8 cellular contexts compared by ENCODE assay signal in the genomic region with DNA sequence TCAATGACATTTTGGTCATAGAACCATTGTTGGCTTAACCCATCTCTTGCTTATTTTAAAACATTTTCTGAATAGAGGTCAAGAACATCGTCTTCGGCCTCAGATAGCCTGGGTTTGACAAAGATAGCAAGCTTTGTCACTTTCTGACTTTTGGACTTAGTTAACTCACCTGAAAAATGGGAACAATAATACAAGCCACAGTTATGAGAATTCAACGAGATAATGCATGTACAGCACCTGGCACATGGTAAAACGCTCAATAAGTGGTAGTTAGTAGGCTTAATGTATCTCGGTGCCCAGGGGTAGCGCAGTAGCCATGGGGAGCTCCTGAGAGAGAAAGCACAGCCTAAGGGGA. TPM values are rescaled to one million over a fixed set of nuclear protein-coding genes. Genes with fewer than 3 reads are reported as not detected.
DNase-seq lines count a peak whose midpoint lies in the region; ATAC-seq and TF ChIP-seq lines count a peak whose summit lies in the region.

No MANE protein-coding gene starts in this region.

- H3K9me3 Mint-ChIP-seq in stimulated activated naive CD8-positive, alpha-beta T cell treated with anti-CD3 and anti-CD28 coated beads, Interleukin-15, Interleukin-2, amounts not matched to agents 100 ng/mL and 50 ng/mL, for 24 hours = no peaks in the 10 kb centered on the region

- peak overlapping the region; percentile 86 for H3K27ac Mint-ChIP-seq in stimulated activated naive CD8-positive, alpha-beta T cell treated with anti-CD3 and anti-CD28 coated beads, Interleukin-15, Interleukin-2, amounts not matched to agents 100 ng/mL and 50 ng/mL, for 24 hours

- TF ChIP-seq CTCF in lower lobe of right lung (IDR thresholded peaks at IDR 0.05) (no peak), GM13976 (IDR thresholded peaks at IDR 0.05; ENCODE audit: borderline replicate concordance, control extremely low read depth, extremely low read depth, insufficient read depth, missing control alignments) (no peak)

- WGBS in aorta, 2 donors = 40% methylated on average over 6 of the region's 6 CpGs

- H3K9me3 ChIP-seq in lower lobe of right lung (no peaks in the 10 kb centered on the region), aorta (ENCODE audit: control insufficient read depth, low read length) (no peaks in the 10 kb centered on the region)

- no peaks in the 10 kb centered on the region for H3K27me3 Mint-ChIP-seq in stimulated activated naive CD8-positive, alpha-beta T cell treated with anti-CD3 and anti-CD28 coated beads, Interleukin-15, Interleukin-2, amounts not matched to agents 100 ng/mL and 50 ng/mL, for 24 hours

- H3K27me3 ChIP-seq in lower lobe of right lung (ENCODE audit: low read depth) (no peaks in the 10 kb centered on the region), aorta (ENCODE audit: control insufficient read depth in 1 of 2, insufficient read depth in 2 of 2, low read length in 1 of 2) (no peaks in the 10 kb centered on the region)

- H3K4me3 Mint-ChIP-seq in stimulated activated naive CD8-positive, alpha-beta T cell treated with anti-CD3 and anti-CD28 coated beads, Interleukin-15, Interleukin-2, amounts not matched to agents 100 ng/mL and 50 ng/mL, for 24 hours = peak overlapping the region; percentile 93

- no peak for DNase-seq in stimulated activated naive CD8-positive, alpha-beta T cell treated with anti-CD3 and anti-CD28 coated beads, Interleukin-15, Interleukin-2, amounts not matched to agents 100 U/mL and 50 U/mL, for 24 hours
- no peak for DNase-seq in lower lobe of right lung
- DNase-seq in aorta = no peak
- DNase-seq in islet precursor cell = no peak
- no peak for DNase-seq in GM13976 (ENCODE audit: low spot score)

- intact Hi-C loops in lower lobe of right lung (cut with DNase I) = no loop called here
- intact Hi-C loops in aorta (cut with DNase I) = loop anchor here in 1 of 2 donors (10.0 kb wide), 1 partner anchor 181 kb away; no protein-coding TSS in a partner anchor

- H3K36me3 ChIP-seq in lower lobe of right lung (peaks cover 24% of the 10 kb centered on the region), aorta (ENCODE audit: control insufficient read depth in 1 of 2, insufficient read depth in 2 of 2, low read length in 1 of 2) (no peaks in the 10 kb centered on the region)

- H3K27ac ChIP-seq in angular gyrus (ENCODE audit: low read depth, low read length) (peak overlapping the region; percentile 32), lower lobe of right lung (peak overlapping the region; percentile 73), aorta (ENCODE audit: low read depth in 1 of 2, low read length in 2 of 2) (no peak overlapping the region)

- H3K4me1 ChIP-seq in lower lobe of right lung (peaks cover 48% of the 10 kb centered on the region), aorta (ENCODE audit: control insufficient read depth in 1 of 2, insufficient read depth in 2 of 2, low read length in 2 of 2) (peaks cover 2 to 10% of the 10 kb centered on the region in 2 donors)

- in situ Hi-C loops in GM13976 (cut with MboI; ENCODE audit: low sequenced_read_pairs, unreplicated experiment) = no loop called here

- H3K36me3 Mint-ChIP-seq in stimulated activated naive CD8-positive, alpha-beta T cell treated with anti-CD3 and anti-CD28 coated beads, Interleukin-15, Interleukin-2, amounts not matched to agents 100 ng/mL and 50 ng/mL, for 24 hours (ENCODE audit: low read depth) = peaks cover 20% of the 10 kb centered on the region

- no peak for ATAC-seq in stimulated activated naive CD8-positive, alpha-beta T cell treated with anti-CD3 and anti-CD28 coated beads, Interleukin-15, Interleukin-2, amounts not matched to agents 100 U/mL and 50 U/mL, for 24 hours
- ATAC-seq in lower lobe of right lung (no peak), aorta (ENCODE audit: low FRiP score) (no peak), GM18858 (IDR thresholded peaks at IDR 0.05; ENCODE audit: unreplicated experiment) (no peak)

- H3K4me3 ChIP-seq in lower lobe of right lung (peak overlapping the region; percentile 97), aorta (ENCODE audit: low read length in 2 of 2) (peak overlapping the region; percentile 86 to 89)

- peaks cover 73% of the 10 kb centered on the region for H3K4me1 Mint-ChIP-seq in stimulated activated naive CD8-positive, alpha-beta T cell treated with anti-CD3 and anti-CD28 coated beads, Interleukin-15, Interleukin-2, amounts not matched to agents 100 ng/mL and 50 ng/mL, for 24 hours (ENCODE audit: low read depth)

RNA-seq across cellular contexts. Expression of gene COPS7B, which starts 0.4 kb away (rescaled TPM):
- total RNA-seq in lower lobe of right lung (31.2 TPM), aorta (10 to 100 TPM; 20.6 to 40.8 TPM)
- polyA plus RNA-seq in aorta = 10 to 100 TPM; 12.1 to 42.0 TPM

RNA-seq across cellular contexts. Expression of gene PDE6D, which starts 4.7 kb away (rescaled TPM):
- total RNA-seq in lower lobe of right lung (18.5 TPM), aorta (10 to 100 TPM; 23.4 to 26.2 TPM)
- 10 to 100 TPM; 22.9 to 26.9 TPM for polyA plus RNA-seq in aorta

Comparison
In these comparisons a context has a peak if more than half of its experiments do, and no peak if none do; other contexts are left out.
1. H3K27ac ChIP-seq: peak in angular gyrus (single experiment) and lower lobe of right lung (single experiment); none in aorta (0 of 2).